In the genomic region with DNA sequence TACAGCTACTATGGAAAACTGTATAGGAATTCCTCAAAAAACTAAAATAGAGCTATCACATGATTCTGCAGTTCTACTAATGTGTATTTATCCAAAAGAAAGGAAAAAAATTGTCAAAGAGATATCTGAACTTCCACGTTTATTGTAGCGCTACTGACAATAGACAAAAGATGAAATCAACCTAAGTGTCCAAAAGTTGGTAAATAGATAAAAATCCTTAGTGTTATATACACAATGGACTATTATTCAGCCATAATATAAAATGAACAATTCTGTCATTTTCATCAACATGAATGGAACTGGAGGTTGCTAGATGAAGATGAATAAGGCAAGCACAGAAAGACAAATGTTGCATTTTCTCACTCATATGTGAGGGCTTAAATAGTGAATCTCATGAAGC, we compare ENCODE assay signal across 14 cellular contexts.
DNase-seq lines count a peak whose midpoint lies in the region; TF ChIP-seq lines count a peak whose summit lies in the region.
"Had no signal": no experiment of that assay in that cellular context is flagged by ENCODE, and none has a peak within 500 bp of the region (broad histone marks: within the 10 kb centered on the region; RNA-seq: fewer than 3 reads in every experiment).

No MANE protein-coding gene starts in this region.

- peak; percentile 1 for DNase-seq in G401 (ENCODE audit: low spot score)
- DNase-seq in dorsolateral prefrontal cortex: no peak
- peak; percentile 46 for DNase-seq in medulla oblongata (ENCODE audit: extremely low spot score)
- DNase-seq in superior temporal gyrus (ENCODE audit: extremely low spot score): peak; percentile 89
- no peak for DNase-seq in activated T-cell treated with anti-CD3 and anti-CD28 coated beads, Interleukin-2, amount 50 U/mL, for 1 hour
- no peak for DNase-seq in GM13977 (ENCODE audit: low spot score)
- DNase-seq in posterior cingulate gyrus: no peak
- DNase-seq: 8988T; AML-193; CD4-positive, CD25-positive, alpha-beta regulatory T cell; DMS53; H9 had no signal

- TF ChIP-seq CTCF in dorsolateral prefrontal cortex (IDR thresholded peaks at IDR 0.05 in 54 of 56, conservative IDR thresholded peaks at IDR 0.05 in 2 of 56; ENCODE audit: low read depth in 1 of 56, partially characterized antibody in 56 of 56) (no peak), GM13977 (IDR thresholded peaks at IDR 0.05; ENCODE audit: extremely low read depth, insufficient read depth, missing control alignments) (no peak)

- intact Hi-C loops in dorsolateral prefrontal cortex (cut with DNase I): loop anchor here (2.0 to 5.0 kb wide), 2 partner anchors 68 to 70 kb away; no protein-coding TSS in a partner anchor
- intact Hi-C loops in posterior cingulate gyrus (cut with DNase I): loop anchor here (5.0 kb wide), 2 partner anchors 68 to 397 kb away; no protein-coding TSS in a partner anchor

- peaks cover 0 to 3% (median 0%) of the 10 kb centered on the region in 45 donors for H3K27me3 ChIP-seq in dorsolateral prefrontal cortex
- H3K27me3 ChIP-seq: BLaER1 treated with 17β-estradiol and CSF1 and Interleukin-3, amounts not matched to agents 10 nM and 100 nM had no signal

- peak overlapping the region in 34 of 59 donors; percentile 3 to 53 (median 28) for H3K4me3 ChIP-seq in dorsolateral prefrontal cortex
- H3K4me3 ChIP-seq: BLaER1 treated with 17β-estradiol and CSF1 and Interleukin-3, amounts not matched to agents 10 nM and 100 nM; GM23338 had no signal

- H3K27ac ChIP-seq in dorsolateral prefrontal cortex: peak overlapping the region in 58 of 59 donors; percentile 61 to 95 (median 89)
- H3K27ac ChIP-seq: BLaER1 treated with 17β-estradiol and CSF1 and Interleukin-3, amounts not matched to agents 10 nM and 100 nM had no signal

- in situ Hi-C loops in G401 (cut with HindIII; ENCODE audit: low sequenced_read_pairs) (no loop called here), GM13977 (cut with MboI; ENCODE audit: low pct_unique_long_range_greater_than_20kb, low sequenced_read_pairs, unreplicated experiment) (no loop called here)

Comparison
In these comparisons a context has a peak if more than half of its experiments do, and no peak if none do; other contexts are left out.
1. DNase-seq: peak in G401 (single experiment), medulla oblongata (single experiment) and superior temporal gyrus (single experiment); none in dorsolateral prefrontal cortex (0 of 10), activated T-cell treated with anti-CD3 and anti-CD28 coated beads, Interleukin-2, amount 50 U/mL, for 1 hour (single experiment), GM13977 (single experiment) and posterior cingulate gyrus (0 of 10).